ENCODE assay signal across 8 cellular contexts in genomic region chr12:53624956-53625355, GRCh38. TPM values are rescaled to one million over a fixed set of nuclear protein-coding genes. Genes with fewer than 3 reads are reported as not detected.
DNase-seq lines count a peak whose midpoint lies in the region.

No MANE protein-coding gene starts in this region.

- H3K27me3 ChIP-seq in muscle layer of colon (ENCODE audit: control insufficient read depth in 1 of 2, insufficient read depth in 2 of 2, low read length in 2 of 2), result no peaks in the 10 kb centered on the region

- peak overlapping the region; percentile 93 for H3K4me3 ChIP-seq in Jurkat, Clone E6-1 (ENCODE audit: low read length)
- H3K4me3 ChIP-seq in muscle layer of colon (ENCODE audit: low read depth in 1 of 2, low read length in 2 of 2), result peak overlapping the region; percentile 4 to 91

- H3K4me1 ChIP-seq in muscle layer of colon (ENCODE audit: insufficient read depth, low read length), result peaks cover 16% of the 10 kb centered on the region

- DNase-seq in ACHN (peak; percentile 22), caudate nucleus (lab: John Stamatoyannopoulos, UW) (no peak), DMS79 treated with DMSO at 0.1 percent for 48 hours (lab: John Stamatoyannopoulos, UW) (no peak), amniotic stem cell (lab: John Stamatoyannopoulos, UW) (no peak), LoVo (ENCODE audit: low spot score) (no peak), NCI-H2171 (lab: John Stamatoyannopoulos, UW) (no peak)
- DNase-seq in Jurkat, Clone E6-1 (ENCODE audit: low read depth, low spot score), result no peak

- H3K27ac ChIP-seq in caudate nucleus (ENCODE audit: low read depth, low read length) (peak overlapping the region; percentile 99), muscle layer of colon (ENCODE audit: low read depth, low read length) (peak overlapping the region; percentile 93)

- no peaks in the 10 kb centered on the region for H3K9me3 ChIP-seq in muscle layer of colon (ENCODE audit: low read length)

- in situ Hi-C loops in ACHN (cut with HindIII; ENCODE audit: low pct_ligation_motif_present, low pct_unique_long_range_greater_than_20kb, low sequenced_read_pairs), result no loop called here

- no peaks in the 10 kb centered on the region for H3K36me3 ChIP-seq in muscle layer of colon (ENCODE audit: insufficient read depth, low read length)

- H3K9ac ChIP-seq in muscle layer of colon (ENCODE audit: low read length), result peak overlapping the region; percentile 79

RNA-seq across cellular contexts. Expression of gene ATF7, which starts 1.2 kb away (rescaled TPM):
- polyA plus RNA-seq in Jurkat, Clone E6-1 (2012; ENCODE audit: insufficient read depth, insufficient read length), result 19.9 TPM

RNA-seq across cellular contexts. Expression of gene ATP5MC2, which starts 50.9 kb away (rescaled TPM):
- polyA plus RNA-seq in Jurkat, Clone E6-1 (2012; ENCODE audit: insufficient read depth, insufficient read length), result 757 TPM
